In genomic region chr13:59635591-59635990, GRCh38 we compare ENCODE assay signal across 23 cellular contexts.
"Had no signal": no experiment of that assay in that cellular context is flagged by ENCODE, and none has a peak within 500 bp of the region (broad histone marks: within the 10 kb centered on the region; RNA-seq: fewer than 3 reads in every experiment).

No MANE protein-coding gene starts in this region.

- DNase-seq: activated CD4-positive, alpha-beta memory T cell treated with anti-CD3 and anti-CD28 coated beads for 36 hours; activated CD4-positive, alpha-beta T cell treated with anti-CD3 and anti-CD28 coated beads for 48 hours; activated CD4-positive, CD25-positive, alpha-beta regulatory T cell; activated naive CD4-positive, alpha-beta T cell treated with Interleukin-2 at 50 U/mL for 16 hours; activated naive CD8-positive, alpha-beta T cell treated with anti-CD3 and anti-CD28 coated beads for 36 hours; activated T-cell treated with anti-CD3 and anti-CD28 coated beads, Interleukin-2, amount 50 U/mL, for 48 hours; colonic mucosa; dorsolateral prefrontal cortex; effector memory CD8-positive, alpha-beta T cell; heart right ventricle; kidney; left lung; naive thymus-derived CD4-positive, alpha-beta T cell; ovary; right lobe of liver; small intestine; stimulated activated CD4-positive, alpha-beta T cell treated with anti-CD3 and anti-CD28 coated beads, Interleukin-15, amount 100 ng/mL, for 24 hours; stimulated activated naive B cell treated with anti-CD40 and anti-IgM and Interleukin-4, amounts not matched to agents 10 μg/mL and 1 μg/mL and 100 μg/mL, for 72 hours; T-helper 17 cell; testis; uterus had no signal

- H3K9me3 ChIP-seq: colonic mucosa, heart right ventricle, left lung, neutrophil, ovary, right lobe of liver, testis, uterus had no signal

- H3K27me3 ChIP-seq: colonic mucosa, dorsolateral prefrontal cortex, heart right ventricle, left lung, ovary, right lobe of liver, testis, uterus had no signal

- H3K4me3 ChIP-seq: colonic mucosa, dorsolateral prefrontal cortex, heart right ventricle, left lung, lung, ovary, right lobe of liver, testis, uterus had no signal

- ATAC-seq: effector memory CD8-positive, alpha-beta T cell; heart right ventricle; left lung; naive thymus-derived CD4-positive, alpha-beta T cell; right lobe of liver; stimulated activated naive B cell treated with anti-CD40 and anti-IgM and Interleukin-4, amounts not matched to agents 10 μg/mL and 1 μg/mL and 100 μg/mL, for 72 hours; T-helper 17 cell had no signal

- H3K27ac ChIP-seq: colonic mucosa, dorsolateral prefrontal cortex, heart right ventricle, left lung, neutrophil, ovary, right lobe of liver, testis, uterus had no signal

- H3K4me1 ChIP-seq: colonic mucosa, left lung, right lobe of liver, testis, uterus had no signal

- H3K36me3 ChIP-seq: colonic mucosa, heart right ventricle, left lung, neutrophil, ovary, right lobe of liver, uterus had no signal
